ENCODE assay signal across 8 cellular contexts in the genomic region with DNA sequence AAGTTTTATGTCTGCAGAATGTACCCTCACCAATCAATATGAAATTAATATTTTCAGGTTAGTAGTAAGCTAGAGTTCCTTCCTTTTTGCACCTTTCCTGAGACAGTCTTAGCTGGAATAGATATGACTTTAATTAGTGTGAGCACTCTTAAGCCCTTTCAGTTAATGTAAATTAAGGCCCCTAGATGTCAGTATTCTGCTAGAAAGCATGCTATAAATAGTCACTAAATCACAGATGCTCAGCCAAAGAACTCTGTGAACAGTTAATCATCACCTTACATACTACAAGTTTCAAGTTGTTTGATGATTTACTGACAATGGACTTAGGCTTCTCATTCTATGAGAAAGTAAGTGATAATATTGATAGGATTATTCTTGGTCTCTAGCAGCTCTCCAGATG.
DNase-seq lines count a peak whose midpoint lies in the region; ATAC-seq and TF ChIP-seq lines count a peak whose summit lies in the region.

No MANE protein-coding gene starts in this region.

- no peak overlapping the region for H2AFZ ChIP-seq in DND-41 (ENCODE audit: low read depth, low read length)
- no peak overlapping the region for H2AFZ ChIP-seq in GM23248

- no peaks in the 10 kb centered on the region for H3K79me2 ChIP-seq in DND-41 (ENCODE audit: insufficient read depth, low read length)
- H3K79me2 ChIP-seq in GM23248 (ENCODE audit: insufficient read depth), result no peaks in the 10 kb centered on the region

- H3K4me1 Mint-ChIP-seq in naive thymus-derived CD4-positive, alpha-beta T cell, result no peaks in the 10 kb centered on the region

- no peak overlapping the region for H3K27ac Mint-ChIP-seq in naive thymus-derived CD4-positive, alpha-beta T cell

- no peaks in the 10 kb centered on the region for H3K36me3 Mint-ChIP-seq in naive thymus-derived CD4-positive, alpha-beta T cell

- H3K27me3 Mint-ChIP-seq in naive thymus-derived CD4-positive, alpha-beta T cell, result no peaks in the 10 kb centered on the region

- no peak for TF ChIP-seq EP300 in suprapubic skin (IDR thresholded peaks at IDR 0.05)

- DNase-seq in DND-41 (no peak), GM23248 (peak; percentile 0), NCI-H1417 treated with DMSO at 0.1 percent for 48 hours (lab: John Stamatoyannopoulos, UW) (peak; percentile 31), cerebellar cortex (ENCODE audit: low spot score) (peak; percentile 13), suprapubic skin (ENCODE audit: low spot score in 2 of 2) (no peak), NOMO-1 treated with dmso at 0.1 percent for 144 hours (lab: John Stamatoyannopoulos, UW; ENCODE audit: unreplicated experiment) (no peak), AG08395 (ENCODE audit: low spot score) (no peak)
- no peak for DNase-seq in naive thymus-derived CD4-positive, alpha-beta T cell

- no peak for ATAC-seq in DND-41 (ENCODE audit: insufficient read depth, low read depth)
- ATAC-seq in naive thymus-derived CD4-positive, alpha-beta T cell, result no peak

- POLR2A ChIA-PET in naive thymus-derived CD4-positive, alpha-beta T cell (lab: Charles Lee), result no interaction called here

- intact Hi-C loops in naive thymus-derived CD4-positive, alpha-beta T cell (cut with micrococcal nuclease), result no loop called here

- H3K4me3 Mint-ChIP-seq in naive thymus-derived CD4-positive, alpha-beta T cell, result no peak overlapping the region

- no peaks in the 10 kb centered on the region for H3F3A ChIP-seq in GM23248 (ENCODE audit: insufficient read depth)

- H3K4me2 ChIP-seq in DND-41 (ENCODE audit: insufficient read depth, low read length) (no peak overlapping the region), GM23248 (ENCODE audit: unreplicated experiment) (no peak overlapping the region)

- in situ Hi-C loops in GM23248 (cut with MboI), result no loop called here

- H3K36me3 ChIP-seq in DND-41 (ENCODE audit: insufficient read depth, low read length) (no peaks in the 10 kb centered on the region), GM23248 (ENCODE audit: low read depth) (no peaks in the 10 kb centered on the region), suprapubic skin (no peaks in the 10 kb centered on the region)
- H3K36me3 ChIP-seq in naive thymus-derived CD4-positive, alpha-beta T cell (ENCODE audit: control insufficient read depth in 2 of 3, insufficient read depth in 3 of 3, low read length in 3 of 3), result no peaks in the 10 kb centered on the region

- no peaks in the 10 kb centered on the region for H3K27me3 ChIP-seq in DND-41 (ENCODE audit: insufficient read depth, low read length, poor library complexity)
- H3K27me3 ChIP-seq in GM23248 (replicated peaks; ENCODE audit: insufficient read depth), result no peaks in the 10 kb centered on the region
- H3K27me3 ChIP-seq in suprapubic skin, result no peaks in the 10 kb centered on the region
- H3K27me3 ChIP-seq in naive thymus-derived CD4-positive, alpha-beta T cell (ENCODE audit: control insufficient read depth in 2 of 2, insufficient read depth in 2 of 2, low read length in 2 of 2), result no peaks in the 10 kb centered on the region

- H3K4me1 ChIP-seq in DND-41 (ENCODE audit: insufficient read depth, low read length), result no peaks in the 10 kb centered on the region
- no peaks in the 10 kb centered on the region for H3K4me1 ChIP-seq in GM23248 (ENCODE audit: insufficient read depth)
- no peaks in the 10 kb centered on the region for H3K4me1 ChIP-seq in suprapubic skin
- H3K4me1 ChIP-seq in naive thymus-derived CD4-positive, alpha-beta T cell (ENCODE audit: control insufficient read depth in 2 of 2, insufficient read depth in 2 of 2, low read length in 2 of 2), result no peaks in the 10 kb centered on the region

- no peak for TF ChIP-seq POLR2A in suprapubic skin (IDR thresholded peaks at IDR 0.05)

- TF ChIP-seq CTCF in DND-41 (IDR thresholded peaks at IDR 0.05; ENCODE audit: borderline replicate concordance, extremely low read depth, low read length, poor library complexity, severe bottlenecking) (peak; percentile 29), suprapubic skin (IDR thresholded peaks at IDR 0.05) (no peak)

- H3K9me2 ChIP-seq in GM23248 (ENCODE audit: insufficient read depth), result no peaks in the 10 kb centered on the region

- H3K9me3 ChIP-seq in DND-41 (ENCODE audit: insufficient read depth, low read length, severe bottlenecking) (no peaks in the 10 kb centered on the region), GM23248 (ENCODE audit: low read depth) (no peaks in the 10 kb centered on the region), suprapubic skin (no peaks in the 10 kb centered on the region)
- no peaks in the 10 kb centered on the region for H3K9me3 ChIP-seq in naive thymus-derived CD4-positive, alpha-beta T cell (ENCODE audit: control insufficient read depth in 2 of 3, low read length in 3 of 3)

- H3K27ac ChIP-seq in DND-41 (ENCODE audit: low read length) (no peak overlapping the region), GM23248 (no peak overlapping the region), suprapubic skin (no peak overlapping the region)
- no peak overlapping the region for H3K27ac ChIP-seq in naive thymus-derived CD4-positive, alpha-beta T cell (ENCODE audit: low read depth, low read length)

- CTCF ChIA-PET in naive thymus-derived CD4-positive, alpha-beta T cell (lab: Charles Lee), result no interaction called here

- no peak overlapping the region for H3K9ac ChIP-seq in DND-41 (ENCODE audit: low read depth, low read length)
- no peak overlapping the region for H3K9ac ChIP-seq in GM23248

- no peaks in the 10 kb centered on the region for H4K20me1 ChIP-seq in DND-41 (ENCODE audit: insufficient read depth, low read length)
- H4K20me1 ChIP-seq in GM23248 (ENCODE audit: insufficient read depth), result no peaks in the 10 kb centered on the region

- no peak overlapping the region for H3K4me3 ChIP-seq in DND-41 (ENCODE audit: low read depth in 1 of 2, low read length in 2 of 2)
- H3K4me3 ChIP-seq in GM23248, result no peak overlapping the region
- H3K4me3 ChIP-seq in suprapubic skin, result no peak overlapping the region
- H3K4me3 ChIP-seq in naive thymus-derived CD4-positive, alpha-beta T cell (ENCODE audit: low read length), result no peak overlapping the region

- H3K9me3 Mint-ChIP-seq in naive thymus-derived CD4-positive, alpha-beta T cell, result peaks cover 0 to 2% (median 0%) of the 10 kb centered on the region in 11 donors

Comparison
In these comparisons a context has a peak if more than half of its experiments do, and no peak if none do; other contexts are left out.
1. DNase-seq: peak in GM23248 (single experiment), NCI-H1417 treated with DMSO at 0.1 percent for 48 hours (single experiment) and cerebellar cortex (single experiment); none in DND-41 (single experiment), suprapubic skin (0 of 2), NOMO-1 treated with dmso at 0.1 percent for 144 hours (single experiment), AG08395 (single experiment) and naive thymus-derived CD4-positive, alpha-beta T cell (0 of 9).